In genomic region chr7:38806912-38807311, GRCh38 we compare ENCODE assay signal across 24 cellular contexts.
"Had no signal": no experiment of that assay in that cellular context is flagged by ENCODE, and none has a peak within 500 bp of the region (broad histone marks: within the 10 kb centered on the region; RNA-seq: fewer than 3 reads in every experiment).

No MANE protein-coding gene starts in this region.

- H3K36me3 ChIP-seq: esophagus squamous epithelium, lower lobe of right lung, neutrophil, pancreas, right atrium auricular region, thyroid gland, vagina had no signal

- H3K4me1 ChIP-seq: esophagus squamous epithelium, lower lobe of right lung, right atrium auricular region, thyroid gland, vagina had no signal

- H3K4me3 ChIP-seq: coronary artery, esophagus squamous epithelium, lower lobe of right lung, pancreas, right atrium auricular region, smooth muscle cell, thyroid gland, vagina had no signal

- H3K27me3 Mint-ChIP-seq: stimulated activated naive CD8-positive, alpha-beta T cell treated with anti-CD3 and anti-CD28 coated beads, Interleukin-15, amount 100 ng/mL, for 72 hours had no signal

- H3K4me3 Mint-ChIP-seq: natural killer cell; neural crest cell; stimulated activated naive CD8-positive, alpha-beta T cell treated with anti-CD3 and anti-CD28 coated beads, Interleukin-15, amount 100 ng/mL, for 72 hours had no signal

- ATAC-seq: left ventricle myocardium superior, lower lobe of right lung, natural killer cell, sciatic nerve had no signal

- DNase-seq: dermis blood vessel endothelial cell; effector memory CD4-positive, alpha-beta T cell; esophagus squamous epithelium; foreskin melanocyte; hypothalamus; left ventricle myocardium superior; lower lobe of right lung; natural killer cell; pancreas; stimulated activated CD4-positive, alpha-beta T cell treated with anti-CD3 and anti-CD28 coated beads, Interleukin-12 subunit alpha, Interleukin-12 subunit beta, amount 100 ng/mL, for 4 hours; stimulated activated CD4-positive, alpha-beta T cell treated with anti-CD3 and anti-CD28 coated beads, Interleukin-1b, Interleukin-23, amount 100 ng/mL, for 48 hours; stimulated activated CD4-positive, alpha-beta T cell treated with anti-CD3 and anti-CD28 coated beads, Interleukin-4, amount 100 ng/mL, for 1 hour; stimulated activated CD8-positive, alpha-beta memory T cell treated with anti-CD3 and anti-CD28 coated beads, Interleukin-4, amount 100 ng/mL, for 48 hours; stimulated activated naive CD4-positive, alpha-beta T cell; stimulated activated naive CD8-positive, alpha-beta T cell treated with anti-CD3 and anti-CD28 coated beads, Interleukin-15, amount 100 ng/mL, for 72 hours; thyroid gland; trophoblast cell had no signal

- H3K27me3 ChIP-seq: esophagus squamous epithelium, neutrophil, pancreas, right atrium auricular region, thyroid gland, vagina had no signal

- H3K36me3 Mint-ChIP-seq: natural killer cell had no signal

- H3K9me3 ChIP-seq: esophagus squamous epithelium, lower lobe of right lung, neutrophil, pancreas, right atrium auricular region, thyroid gland, vagina had no signal

- H3K4me1 Mint-ChIP-seq: natural killer cell; stimulated activated naive CD8-positive, alpha-beta T cell treated with anti-CD3 and anti-CD28 coated beads, Interleukin-15, amount 100 ng/mL, for 72 hours had no signal

- H3K27ac ChIP-seq: coronary artery, esophagus squamous epithelium, lower lobe of right lung, neutrophil, pancreas, right atrium auricular region, thyroid gland, vagina had no signal

- H3K9me3 Mint-ChIP-seq: natural killer cell; neural crest cell; stimulated activated naive CD8-positive, alpha-beta T cell treated with anti-CD3 and anti-CD28 coated beads, Interleukin-15, amount 100 ng/mL, for 72 hours had no signal

- H3K27ac Mint-ChIP-seq: natural killer cell had no signal
